ENCODE assay signal across 7 cellular contexts in the genomic region with DNA sequence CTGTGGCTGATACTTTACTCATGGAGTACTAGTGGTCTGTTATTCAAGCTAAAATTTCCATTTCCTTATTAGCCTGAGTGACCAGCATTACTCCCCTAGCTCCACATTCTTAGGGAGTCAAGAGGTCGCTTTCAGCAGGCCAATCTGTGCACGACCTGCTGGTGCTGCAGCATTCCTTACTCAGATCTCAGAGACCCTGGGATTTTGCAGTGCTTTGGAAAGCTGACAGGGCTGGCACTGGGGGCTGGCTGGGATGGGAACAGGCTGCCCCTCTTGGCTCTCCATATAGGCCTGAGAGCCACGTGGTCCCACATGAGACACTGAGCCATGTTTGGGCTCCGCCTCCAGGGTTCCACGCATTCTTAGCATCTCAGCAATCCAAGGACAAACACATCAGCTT.
DNase-seq lines count a peak whose midpoint lies in the region; FAIRE-seq and TF ChIP-seq lines count a peak whose summit lies in the region.

No MANE protein-coding gene starts in this region.

- no peaks in the 10 kb centered on the region for H3K36me3 Mint-ChIP-seq in endothelial cell (ENCODE audit: low read depth, unreplicated experiment)

- no peak overlapping the region for H2BK12ac ChIP-seq in H1 (ENCODE audit: low read depth, low read length)

- no peak for TF ChIP-seq RAD21 in H1 (IDR thresholded peaks at IDR 0.05 in 1 of 2, conservative IDR thresholded peaks at IDR 0.05 in 1 of 2; ENCODE audit: low read depth in 2 of 2, low read length in 2 of 2)
- no peak for TF ChIP-seq RAD21 in liver (IDR thresholded peaks at IDR 0.05)

- H4K5ac ChIP-seq in H1 (ENCODE audit: insufficient read length, low read depth, low read length) = no peak overlapping the region

- peaks cover 2% of the 10 kb centered on the region for H3K27me3 Mint-ChIP-seq in endothelial cell (ENCODE audit: unreplicated experiment)

- H3K9me3 Mint-ChIP-seq in endothelial cell (ENCODE audit: unreplicated experiment) = no peaks in the 10 kb centered on the region

- TF ChIP-seq EP300 in H1 (IDR thresholded peaks at IDR 0.05; ENCODE audit: borderline replicate concordance in 1 of 2, low read depth in 2 of 2, low read length in 2 of 2) = no peak
- peak in 1 of 2 donors; percentile 40 for TF ChIP-seq EP300 in tibial nerve (IDR thresholded peaks at IDR 0.05)

- no peak overlapping the region for H2BK20ac ChIP-seq in H1 (ENCODE audit: low read length)

- no peaks in the 10 kb centered on the region for H3K27me3 ChIP-seq in H1 (replicated peaks in 1 of 4; ENCODE audit: control insufficient read depth in 3 of 4, extremely low read depth in 1 of 4, insufficient read depth in 3 of 4, low read length in 3 of 4)
- no peaks in the 10 kb centered on the region for H3K27me3 ChIP-seq in liver (ENCODE audit: control insufficient read depth in 4 of 4, insufficient read depth in 4 of 4, low read length in 3 of 4)
- H3K27me3 ChIP-seq in tibial nerve = no peaks in the 10 kb centered on the region

- H2AK5ac ChIP-seq in H1 (ENCODE audit: low read depth, low read length) = no peak overlapping the region

- H3K27ac Mint-ChIP-seq in endothelial cell (ENCODE audit: unreplicated experiment) = no peak overlapping the region

- no peak overlapping the region for H3K4me2 ChIP-seq in H1 (ENCODE audit: insufficient read depth in 1 of 2, low read depth in 2 of 2, low read length in 2 of 2)

- H3K4ac ChIP-seq in H1 (replicated peaks; ENCODE audit: insufficient read length, low read depth, low read length) = no peak overlapping the region

- H3K14ac ChIP-seq in H1 (ENCODE audit: insufficient read length) = no peak overlapping the region

- H3K9ac ChIP-seq in H1 (replicated peaks in 1 of 4; ENCODE audit: extremely low read depth in 1 of 4, low read depth in 3 of 4, low read length in 3 of 4) (no peak overlapping the region), liver (ENCODE audit: low read depth in 1 of 2, low read length in 2 of 2) (no peak overlapping the region)

- H2BK15ac ChIP-seq in H1 (ENCODE audit: low read length) = no peak overlapping the region

- no peaks in the 10 kb centered on the region for H3K9me3 ChIP-seq in H1 (ENCODE audit: insufficient read depth in 2 of 2, low read depth in 1 of 2, low read length in 1 of 2)
- no peaks in the 10 kb centered on the region for H3K9me3 ChIP-seq in liver (ENCODE audit: control insufficient read depth in 4 of 4, low read length in 3 of 4)
- no peaks in the 10 kb centered on the region for H3K9me3 ChIP-seq in tibial nerve

- no peak overlapping the region for H3K4me3 Mint-ChIP-seq in endothelial cell (ENCODE audit: unreplicated experiment)

- in situ Hi-C loops in GM13976 (cut with MboI; ENCODE audit: low sequenced_read_pairs, unreplicated experiment) = no loop called here

- H2BK5ac ChIP-seq in H1 (ENCODE audit: low read depth, low read length) = peak overlapping the region; percentile 38; the same call in 1 of the 2 replicates

- POLR2A ChIA-PET in H1 (lab: Charles Lee; ENCODE audit: partially characterized antibody) = interaction anchor here (0.9 to 1.4 kb wide), 3 partner anchors 9 to 276 kb away, joined by 3 to 4 read pairs (median 3); no protein-coding TSS in a partner anchor

- no peak overlapping the region for H3K27ac ChIP-seq in H1 (ENCODE audit: low read depth, low read length)
- H3K27ac ChIP-seq in liver (ENCODE audit: low read depth in 1 of 2, low read length in 2 of 2) = peak overlapping the region; percentile 44 to 80
- H3K27ac ChIP-seq in tibial nerve = peak overlapping the region; percentile 3 to 80 (median 42)

- no peak overlapping the region for H4K8ac ChIP-seq in H1 (ENCODE audit: extremely low read depth, insufficient read depth, low read length)

- H3K36me3 ChIP-seq in H1 (ENCODE audit: control insufficient read depth in 2 of 4, insufficient read depth in 4 of 4, low read length in 3 of 4) (no peaks in the 10 kb centered on the region), liver (ENCODE audit: control insufficient read depth in 4 of 4, insufficient read depth in 3 of 4, low read depth in 1 of 4, low read length in 3 of 4) (no peaks in the 10 kb centered on the region), tibial nerve (no peaks in the 10 kb centered on the region)

- H3K4me1 ChIP-seq in H1 (replicated peaks in 1 of 4; ENCODE audit: control insufficient read depth in 3 of 4, insufficient read depth in 4 of 4, low read length in 3 of 4) = peaks cover 0 to 14% (median 7%) of the 10 kb centered on the region in 4 experiments; a peak in 5 of 7 replicates
- H3K4me1 ChIP-seq in liver (ENCODE audit: control insufficient read depth in 4 of 4, insufficient read depth in 4 of 4, low read length in 3 of 4) = peaks cover 7 to 17% (median 13%) of the 10 kb centered on the region in 4 donors
- H3K4me1 ChIP-seq in tibial nerve = peaks cover 0 to 58% (median 21%) of the 10 kb centered on the region in 4 donors

- WGBS in H1 (ENCODE audit: extremely low coverage in 1 of 2, insufficient coverage in 1 of 2, insufficient read length in 1 of 2, insufficient replicate concordance in 2 of 2, low coverage in 1 of 2, low lambda C conversion rate in 2 of 2, missing lambda C conversion rate in 1 of 2), 2 experiments = 79% methylated on average over 5 of the region's 5 CpGs; no CpG with 5 or more reads in 1 of the 2 experiments
- 82% methylated on average over 5 of the region's 5 CpGs for WGBS in liver
- WGBS in tibial nerve, 2 donors = 36 to 38% methylated on average over 4 to 5 of the region's 5 CpGs

- no peak overlapping the region for H3K23ac ChIP-seq in H1 (ENCODE audit: insufficient read length)

- H3K56ac ChIP-seq in H1 (replicated peaks; ENCODE audit: insufficient read length, low read depth, low read length) = no peak overlapping the region

- no peak overlapping the region for H2AFZ ChIP-seq in H1 (ENCODE audit: low read length)

- H3K4me1 Mint-ChIP-seq in endothelial cell (ENCODE audit: unreplicated experiment) = peaks cover 20% of the 10 kb centered on the region

- DNase-seq in LHCN-M2 (ENCODE audit: low read depth) (peak; percentile 30), H1 (ENCODE audit: low read depth in 1 of 2, low spot score in 2 of 2) (no peak), tibial nerve (ENCODE audit: low spot score in 2 of 2) (no peak), GM13976 (ENCODE audit: low spot score) (no peak), RPMI8226 (no peak), endothelial cell (ENCODE audit: low spot score) (no peak)

- TF ChIP-seq POLR2A in H1 (IDR thresholded peaks at IDR 0.05; ENCODE audit: control extremely low read depth in 1 of 2, low read depth in 2 of 2, low read length in 2 of 2) (no peak), tibial nerve (IDR thresholded peaks at IDR 0.05) (no peak)

- TF ChIP-seq CTCF in H1 (IDR thresholded peaks at IDR 0.05; ENCODE audit: control extremely low read depth in 1 of 3, insufficient read depth in 1 of 3, low read depth in 1 of 3, low read length in 3 of 3) (no peak), liver (IDR thresholded peaks at IDR 0.05; ENCODE audit: low read depth, low read length, missing input control) (no peak), tibial nerve (IDR thresholded peaks at IDR 0.05) (no peak), GM13976 (IDR thresholded peaks at IDR 0.05; ENCODE audit: borderline replicate concordance, control extremely low read depth, extremely low read depth, insufficient read depth, missing control alignments) (no peak), endothelial cell (IDR thresholded peaks at IDR 0.05; ENCODE audit: unreplicated experiment) (no peak)

- no peak overlapping the region for H2BK120ac ChIP-seq in H1 (replicated peaks; ENCODE audit: low read depth, low read length)

- H4K91ac ChIP-seq in H1 (replicated peaks; ENCODE audit: insufficient read length, low read length) = no peak overlapping the region

- H3K18ac ChIP-seq in H1 (ENCODE audit: extremely low read depth, low read length) = 0 out of 2 replicates have a peak overlapping the region, but pooled peaks have one; percentile 21

- no peaks in the 10 kb centered on the region for H4K20me1 ChIP-seq in H1 (replicated peaks in 1 of 2; ENCODE audit: control insufficient read depth in 1 of 2, insufficient read depth in 2 of 2, low read length in 2 of 2)

- H3K23me2 ChIP-seq in H1 (ENCODE audit: low read depth, low read length) = no peaks in the 10 kb centered on the region

- no peak for FAIRE-seq in H1 (lab: Jason Lieb, UNC)

- no peaks in the 10 kb centered on the region for H3K79me1 ChIP-seq in H1 (ENCODE audit: low read depth, low read length)

- CTCF ChIA-PET in H1 (lab: Charles Lee; ENCODE audit: partially characterized antibody) = interaction anchor here (0.9 to 1.6 kb wide), 8 partner anchors 8 to 380 kb away, joined by 3 to 9 read pairs (median 4); no protein-coding TSS in a partner anchor

- no peaks in the 10 kb centered on the region for H3K79me2 ChIP-seq in H1 (ENCODE audit: control insufficient read depth in 1 of 2, insufficient read depth in 2 of 2, low read length in 2 of 2)

- no peak overlapping the region for H3K4me3 ChIP-seq in H1 (ENCODE audit: extremely low read depth in 1 of 4, insufficient read depth in 2 of 4, low read depth in 3 of 4, low read length in 4 of 4)
- H3K4me3 ChIP-seq in liver (ENCODE audit: low read depth in 1 of 3, low read length in 3 of 3) = no peak overlapping the region
- peak overlapping the region in 1 of 4 donors; percentile 3 for H3K4me3 ChIP-seq in tibial nerve

TF ChIP-seq in H1, 55 proteins besides CTCF, POLR2A, EP300 and RAD21:
- TF ChIP-seq, protein P1, sequence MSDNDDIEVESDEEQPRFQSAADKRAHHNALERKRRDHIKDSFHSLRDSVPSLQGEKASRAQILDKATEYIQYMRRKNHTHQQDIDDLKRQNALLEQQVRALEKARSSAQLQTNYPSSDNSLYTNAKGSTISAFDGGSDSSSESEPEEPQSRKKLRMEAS (IDR thresholded peaks at IDR 0.05) = 0 out of 2 replicates have a peak, but pooled peaks have one; percentile 24
- no peak for TF ChIP-seq BCL11A (IDR thresholded peaks at IDR 0.05; ENCODE audit: low read depth in 2 of 2, low read length in 2 of 2)
TF ChIP-seq in H1: peak in this region for 1.

TF ChIP-seq in liver, 16 proteins besides CTCF, POLR2A, EP300 and RAD21 (continues in another document):
- TF ChIP-seq HNF4G (IDR thresholded peaks at IDR 0.05) = no peak
- TF ChIP-seq, protein P1 (IDR thresholded peaks at IDR 0.05) = no peak
- TF ChIP-seq EGR1 (IDR thresholded peaks at IDR 0.05; ENCODE audit: low read depth in 2 of 2) = no peak
- TF ChIP-seq YY1 (IDR thresholded peaks at IDR 0.05) = no peak
- TF ChIP-seq HNF4A (conservative IDR thresholded peaks at IDR 0.05) = no peak
- TF ChIP-seq NR2F2 (IDR thresholded peaks at IDR 0.05) = peak; percentile 95
- TF ChIP-seq TAF1 (conservative IDR thresholded peaks at IDR 0.05) = no peak
- no peak for TF ChIP-seq JUND (IDR thresholded peaks at IDR 0.05)
- no peak for TF ChIP-seq FOXA2 (IDR thresholded peaks at IDR 0.05)
